ENCODE assay signal across 8 cellular contexts in the genomic region with DNA sequence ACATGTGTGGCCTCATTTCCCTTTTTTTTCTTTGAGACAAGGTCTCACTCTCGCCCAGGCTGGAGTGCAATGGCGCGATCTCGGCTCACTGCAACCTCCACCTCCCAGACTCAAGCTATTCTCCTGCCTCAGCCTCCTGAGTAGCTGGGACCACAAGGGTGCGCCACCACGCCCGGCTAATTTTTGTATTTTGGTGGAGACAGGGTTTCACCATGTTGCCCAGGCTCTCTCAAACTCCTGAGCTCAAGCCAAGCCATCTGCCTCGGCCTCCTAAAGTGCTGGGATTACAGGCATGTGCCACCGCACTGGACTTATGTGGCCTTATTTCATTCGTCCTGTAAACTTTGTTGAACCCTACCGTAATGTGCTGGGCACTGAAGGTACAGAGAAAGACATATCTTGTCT. TPM values are rescaled to one million over a fixed set of nuclear protein-coding genes. Genes with fewer than 3 reads are reported as not detected.
DNase-seq lines count a peak whose midpoint lies in the region; ATAC-seq, FAIRE-seq and TF ChIP-seq lines count a peak whose summit lies in the region.

No MANE protein-coding gene starts in this region.

- H3K9me3 Mint-ChIP-seq in activated CD4-positive, alpha-beta memory T cell treated with anti-CD3 and anti-CD28 coated beads for 36 hours = no peaks in the 10 kb centered on the region

- intact Hi-C loops in activated CD4-positive, alpha-beta memory T cell treated with anti-CD3 and anti-CD28 coated beads for 36 hours (cut with micrococcal nuclease) = loop anchor here (5.0 kb wide), 1 partner anchor 206 kb away; no protein-coding TSS in a partner anchor
- intact Hi-C loops in ovary (cut with DNase I) = no loop called here

- peaks cover 27% of the 10 kb centered on the region for H3K4me1 Mint-ChIP-seq in activated CD4-positive, alpha-beta memory T cell treated with anti-CD3 and anti-CD28 coated beads for 36 hours (ENCODE audit: low read depth)

- no peak for FAIRE-seq in GM12892 (lab: Jason Lieb, UNC)

- peak; percentile 47 for TF ChIP-seq CTCF in LNCaP clone FGC (IDR thresholded peaks at IDR 0.05; ENCODE audit: control insufficient read depth, extremely low read depth, insufficient read depth)
- TF ChIP-seq CTCF in ovary (IDR thresholded peaks at IDR 0.05) = no peak

- H3K27ac Mint-ChIP-seq in activated CD4-positive, alpha-beta memory T cell treated with anti-CD3 and anti-CD28 coated beads for 36 hours = no peak overlapping the region

- no peak for TF ChIP-seq POLR2A in ovary (IDR thresholded peaks at IDR 0.05)
- no peak for TF ChIP-seq POLR2A in GM12892 (IDR thresholded peaks at IDR 0.05; ENCODE audit: low read depth, low read length)

- H3K9me3 ChIP-seq in esophagus (ENCODE audit: control insufficient read depth in 2 of 2, insufficient read depth in 1 of 2, low read depth in 1 of 2, low read length in 1 of 2) (no peaks in the 10 kb centered on the region), ovary (no peaks in the 10 kb centered on the region)

- no peak for ATAC-seq in HG02759 (IDR thresholded peaks at IDR 0.05; ENCODE audit: unreplicated experiment)

- CTCF ChIA-PET in activated CD4-positive, alpha-beta memory T cell treated with anti-CD3 and anti-CD28 coated beads for 36 hours (lab: Charles Lee) = interaction anchor here (0.8 to 1.1 kb wide), 2 partner anchors 10 to 136 kb away, joined by 3 read pairs; no protein-coding TSS in a partner anchor

- TF ChIP-seq EP300 in ovary (IDR thresholded peaks at IDR 0.05) = no peak

- H3K27me3 ChIP-seq in esophagus (ENCODE audit: control insufficient read depth in 1 of 2, insufficient read depth in 2 of 2, low read length in 2 of 2) (no peaks in the 10 kb centered on the region), ovary (no peaks in the 10 kb centered on the region)

- H3K27ac ChIP-seq in esophagus (ENCODE audit: low read depth in 2 of 2, low read length in 1 of 2) = peak overlapping the region in 1 of 2 donors; percentile 97
- H3K27ac ChIP-seq in ovary = peak overlapping the region; percentile 97 to 99

- H3K36me3 ChIP-seq in esophagus (ENCODE audit: control insufficient read depth in 2 of 2, insufficient read depth in 2 of 2, low read length in 1 of 2) (no peaks in the 10 kb centered on the region), ovary (no peaks in the 10 kb centered on the region)

- no peaks in the 10 kb centered on the region for H3K4me1 ChIP-seq in esophagus (ENCODE audit: control insufficient read depth in 2 of 2, insufficient read depth in 2 of 2, low read length in 1 of 2)
- H3K4me1 ChIP-seq in ovary (ENCODE audit: insufficient read depth) = peaks cover 5% of the 10 kb centered on the region

- no peak overlapping the region for H3K4me3 Mint-ChIP-seq in activated CD4-positive, alpha-beta memory T cell treated with anti-CD3 and anti-CD28 coated beads for 36 hours

- in situ Hi-C loops in G401 (cut with HindIII; ENCODE audit: low sequenced_read_pairs) = no loop called here

- H3K36me3 Mint-ChIP-seq in activated CD4-positive, alpha-beta memory T cell treated with anti-CD3 and anti-CD28 coated beads for 36 hours = peaks cover 11% of the 10 kb centered on the region

- DNase-seq in G401 (ENCODE audit: low spot score) (peak; percentile 52), LNCaP clone FGC (ENCODE audit: low read depth) (no peak), ovary (peak; percentile 17 to 60 (median 45)), inferior parietal cortex (ENCODE audit: extremely low spot score) (no peak), GM12892 (ENCODE audit: insufficient read length) (no peak)
- peak; percentile 72 for DNase-seq in activated CD4-positive, alpha-beta memory T cell treated with anti-CD3 and anti-CD28 coated beads for 36 hours

- WGBS in esophagus, 2 donors = 47 to 62% methylated on average over 11 of the region's 11 CpGs
- 51 to 62% (median 56%) methylated on average over 11 of the region's 11 CpGs for WGBS in ovary, 3 donors

- POLR2A ChIA-PET in activated CD4-positive, alpha-beta memory T cell treated with anti-CD3 and anti-CD28 coated beads for 36 hours (lab: Charles Lee) = interaction anchor here (1.4 to 1.5 kb wide), 2 partner anchors 133 to 571 kb away, joined by 3 to 5 read pairs; a partner anchor contains a TSS

- no peaks in the 10 kb centered on the region for H3K27me3 Mint-ChIP-seq in activated CD4-positive, alpha-beta memory T cell treated with anti-CD3 and anti-CD28 coated beads for 36 hours

- H3K4me3 ChIP-seq in LNCaP clone FGC (ENCODE audit: low read depth, low read length) (peak overlapping the region; percentile 72), esophagus (ENCODE audit: low read depth in 1 of 2, low read length in 2 of 2) (peak overlapping the region; percentile 62 to 67), ovary (peak overlapping the region; percentile 66)

RNA-seq across cellular contexts. Expression of a gene that starts 0.6 kb away (rescaled TPM):
- 15.5 and 16.4 TPM in 2 replicates for total RNA-seq in G401 (2014; rRNA removed; shearing (Covaris generic))
- total RNA-seq in activated CD4-positive, alpha-beta memory T cell treated with anti-CD3 and anti-CD28 coated beads for 36 hours = 10 to 100 TPM; 16.7 to 18.2 TPM
- 1 to 10 TPM; 3.4 to 5.0 TPM for polyA plus RNA-seq in esophagus
- 10 to 100 TPM; 14.0 to 20.3 (median 15.7) TPM for total RNA-seq in ovary
- polyA plus RNA-seq in ovary = 10 to 100 TPM in 1 of 2 donors, 1 to 10 TPM in 1; 6.1 to 12.3 TPM
- 12.0 TPM for polyA plus RNA-seq in GM12892 (2012; ENCODE audit: missing spikeins)

Comparison
In these comparisons a context has a peak if more than half of its experiments do, and no peak if none do; other contexts are left out.
1. DNase-seq: peak in G401 (single experiment), activated CD4-positive, alpha-beta memory T cell treated with anti-CD3 and anti-CD28 coated beads for 36 hours (single experiment) and ovary (5 of 5); none in LNCaP clone FGC (single experiment), inferior parietal cortex (single experiment) and GM12892 (single experiment).
2. Peak in every context shown above with its lines, with median percentiles within 50 percentile points of each other: H3K4me3 ChIP-seq.